In genomic region chr2:240251848-240252190, GRCh38 we compare ENCODE assay signal across 14 cellular contexts.
DNase-seq lines count a peak whose midpoint lies in the region; ATAC-seq, FAIRE-seq and TF ChIP-seq lines count a peak whose summit lies in the region.
"Had no signal": no experiment of that assay in that cellular context is flagged by ENCODE, and none has a peak within 500 bp of the region (broad histone marks: within the 10 kb centered on the region; RNA-seq: fewer than 3 reads in every experiment).

No MANE protein-coding gene starts in this region.

- no peaks in the 10 kb centered on the region for H4K20me1 ChIP-seq in HCT116 (ENCODE audit: insufficient read depth)

- peak overlapping the region; percentile 77 for H3K9ac ChIP-seq in HCT116 (ENCODE audit: low read length)
- peak overlapping the region; percentile 71 for H3K9ac ChIP-seq in mesenchymal stem cell (ENCODE audit: low read length)
- H3K9ac ChIP-seq: KMS-11 had no signal

- H3K4me3 ChIP-seq in HCT116 (replicated peaks in 1 of 2; ENCODE audit: low read depth in 1 of 2, low read length in 2 of 2) (peak overlapping the region; percentile 28 to 60), mesenchymal stem cell (ENCODE audit: insufficient read depth in 1 of 2, low read depth in 1 of 2, low read length in 2 of 2) (no peak overlapping the region), skin epidermis (no peak overlapping the region)

- intact Hi-C loops in HCT116 (cut with micrococcal nuclease), result loop anchor here (1.0 to 5.0 kb wide), 2 partner anchors 19 to 185 kb away; partner anchors contain the start of gene GPC1

- H2BK15ac ChIP-seq in mesenchymal stem cell (ENCODE audit: low read depth, poor library complexity, severe bottlenecking), result no peak overlapping the region

- no peak overlapping the region for H3K4me3 Mint-ChIP-seq in brain
- H3K4me3 Mint-ChIP-seq: immature natural killer cell; naive thymus-derived CD8-positive, alpha-beta T cell had no signal

- FAIRE-seq in H54 (lab: Jason Lieb, UNC), result no peak

- no peaks in the 10 kb centered on the region for H3K36me3 Mint-ChIP-seq in brain
- H3K36me3 Mint-ChIP-seq: activated naive CD4-positive, alpha-beta T cell treated with anti-CD3 and anti-CD28 coated beads, Interleukin-2, amount 50 U/mL, for 72 hours; immature natural killer cell; naive thymus-derived CD8-positive, alpha-beta T cell had no signal

- H2BK120ac ChIP-seq in mesenchymal stem cell (ENCODE audit: low read depth, low read length), result peak overlapping the region; percentile 74

- H3K4me1 ChIP-seq in HCT116 (ENCODE audit: control insufficient read depth in 1 of 2, insufficient read depth in 2 of 2, low read length in 2 of 2) (peaks cover 46 to 80% of the 10 kb centered on the region in 2 experiments), mesenchymal stem cell (ENCODE audit: control insufficient read depth, insufficient read depth, low read depth, low read length) (peaks cover 1% of the 10 kb centered on the region)

- TF ChIP-seq POLR2A in HCT116 (IDR thresholded peaks at IDR 0.05; ENCODE audit: borderline replicate concordance, extremely low read depth, insufficient read depth, insufficient read length), result no peak
- TF ChIP-seq POLR2A in H54 (IDR thresholded peaks at IDR 0.05; ENCODE audit: low read depth, low read length), result no peak

- BruUV-seq in HCT116 (replicated peaks; lab: Mats Ljungman, UMichigan), result no TSS peak

- RAD21 ChIA-PET in HCT116 (lab: Charles Lee; ENCODE audit: low non-redundant PET in 1 of 2, low total read pairs in 2 of 2, uncharacterized antibody in 2 of 2, unreplicated experiment in 2 of 2), result no interaction called here

- H3K79me2 ChIP-seq in HCT116 (ENCODE audit: insufficient read depth, low read length), result no peaks in the 10 kb centered on the region

- H3K4me1 Mint-ChIP-seq in brain, result peaks cover 78% of the 10 kb centered on the region
- H3K4me1 Mint-ChIP-seq: immature natural killer cell; naive thymus-derived CD8-positive, alpha-beta T cell had no signal

- H4K8ac ChIP-seq in mesenchymal stem cell (ENCODE audit: low read length), result peak overlapping the region; percentile 82

- H2BK5ac ChIP-seq in mesenchymal stem cell (ENCODE audit: low read depth, low read length, poor library complexity, severe bottlenecking), result no peak overlapping the region

- no peak for TF ChIP-seq RAD21 in HCT116 (IDR thresholded peaks at IDR 0.05; ENCODE audit: low read depth)

- peak overlapping the region; percentile 87 to 88 for H3K18ac ChIP-seq in mesenchymal stem cell (ENCODE audit: low read depth in 1 of 2, low read length in 2 of 2)

- WGBS in mesenchymal stem cell, result 92% methylated on average over 3 of the region's 6 CpGs

- no peaks in the 10 kb centered on the region for H3K27me3 ChIP-seq in HCT116 (ENCODE audit: insufficient read depth, low read length)
- peaks cover 0 to 49% of the 10 kb centered on the region in 2 experiments for H3K27me3 ChIP-seq in mesenchymal stem cell (ENCODE audit: control insufficient read depth in 1 of 2, insufficient read depth in 1 of 2, low read length in 2 of 2)

- no peaks in the 10 kb centered on the region for H3K9me2 ChIP-seq in HCT116 (ENCODE audit: insufficient read depth)

- TF ChIP-seq CTCF in HCT116 (IDR thresholded peaks at IDR 0.05 in 2 of 3, conservative IDR thresholded peaks at IDR 0.05 in 1 of 3; ENCODE audit: borderline replicate concordance in 1 of 3, insufficient read depth in 1 of 3, low read depth in 2 of 3, low read length in 2 of 3) (no peak), brain (conservative IDR thresholded peaks at IDR 0.05) (no peak)

- H2BK12ac ChIP-seq in mesenchymal stem cell (ENCODE audit: low read length in 2 of 2), result peak overlapping the region; percentile 15 to 70

- peaks cover 0 to 8% (median 3%) of the 10 kb centered on the region in 5 experiments for H3K9me3 Mint-ChIP-seq in brain
- H3K9me3 Mint-ChIP-seq: activated naive CD4-positive, alpha-beta T cell treated with anti-CD3 and anti-CD28 coated beads, Interleukin-2, amount 50 U/mL, for 72 hours; immature natural killer cell had no signal

- peak overlapping the region in 4 of 5 experiments; percentile 73 to 81 (median 74) for H3K27ac Mint-ChIP-seq in brain
- H3K27ac Mint-ChIP-seq: activated naive CD4-positive, alpha-beta T cell treated with anti-CD3 and anti-CD28 coated beads, Interleukin-2, amount 50 U/mL, for 72 hours; immature natural killer cell; naive thymus-derived CD8-positive, alpha-beta T cell had no signal

- H3K9me3 ChIP-seq in HCT116 (ENCODE audit: control insufficient read depth in 1 of 2, insufficient read depth in 1 of 2, low read depth in 1 of 2, low read length in 2 of 2), result no peaks in the 10 kb centered on the region
- no peaks in the 10 kb centered on the region for H3K9me3 ChIP-seq in mesenchymal stem cell (ENCODE audit: control insufficient read depth, low read length)

- no peaks in the 10 kb centered on the region for H3K79me1 ChIP-seq in mesenchymal stem cell (replicated peaks; ENCODE audit: low read length, poor library complexity, severe bottlenecking)

- no peak overlapping the region for H3K23ac ChIP-seq in mesenchymal stem cell (ENCODE audit: low read length in 2 of 2)

- H3K14ac ChIP-seq in mesenchymal stem cell (ENCODE audit: low read length in 2 of 2), result no peak overlapping the region

- H3K4me2 ChIP-seq in HCT116 (ENCODE audit: low read length) (peak overlapping the region; percentile 98), mesenchymal stem cell (ENCODE audit: low read length, poor library complexity, severe bottlenecking) (no peak overlapping the region)
- H3K4me2 ChIP-seq: KMS-11 had no signal

- no peak overlapping the region for H2AK5ac ChIP-seq in mesenchymal stem cell (ENCODE audit: low read length, severe bottlenecking)

- peak overlapping the region; percentile 85 for H3K27ac ChIP-seq in HCT116 (ENCODE audit: low read depth, low read length)
- no peak overlapping the region for H3K27ac ChIP-seq in mesenchymal stem cell (ENCODE audit: low read length, poor library complexity, severe bottlenecking)
- H3K27ac ChIP-seq in skin epidermis, result peak overlapping the region in 11 of 21 experiments; percentile 4 to 62 (median 36)
- H3K27ac ChIP-seq: KMS-11 had no signal

- POLR2A ChIA-PET in HCT116 (lab: Charles Lee), result interaction anchor here (0.9 kb wide), 1 partner anchor 19 kb away, joined by 3 read pairs; no protein-coding TSS in a partner anchor

- ATAC-seq in HCT116, result peak; percentile 18
- no peak for ATAC-seq in GM21619 (IDR thresholded peaks at IDR 0.05; ENCODE audit: unreplicated experiment)
- ATAC-seq: naive thymus-derived CD8-positive, alpha-beta T cell had no signal

- DNase-seq in HCT116 (ENCODE audit: low read depth, low spot score), result no peak
- DNase-seq in mesenchymal stem cell, result no peak
- no peak for DNase-seq in H54 (ENCODE audit: insufficient read length, low spot score)
- no peak for DNase-seq in NCI-H1436 treated with DMSO at 0.1 percent for 48 hours (lab: John Stamatoyannopoulos, UW)
- no peak for DNase-seq in activated T-cell treated with anti-CD3 and anti-CD28 coated beads, Interleukin-2, amount 50 U/mL, for 1 hour
- DNase-seq: cortex of kidney; immature natural killer cell; naive thymus-derived CD8-positive, alpha-beta T cell; NCI-H1930 had no signal

- H3K27me3 Mint-ChIP-seq in brain, result peaks cover 3% of the 10 kb centered on the region

- peak overlapping the region in 1 of 2 experiments; percentile 58 for H3K4ac ChIP-seq in mesenchymal stem cell (ENCODE audit: low read depth in 1 of 2, low read length in 2 of 2)

- CTCF ChIA-PET in HCT116 (lab: Charles Lee), result no interaction called here

- H3K36me3 ChIP-seq in HCT116 (ENCODE audit: control insufficient read depth in 1 of 2, insufficient read depth in 2 of 2, low read length in 2 of 2) (no peaks in the 10 kb centered on the region), mesenchymal stem cell (ENCODE audit: control insufficient read depth in 1 of 2, insufficient read depth in 2 of 2, low read depth in 1 of 2, low read length in 2 of 2) (no peaks in the 10 kb centered on the region)

- H2AFZ ChIP-seq in HCT116 (ENCODE audit: low read depth, low read length, poor library complexity, severe bottlenecking), result no peak overlapping the region
- no peak overlapping the region for H2AFZ ChIP-seq in mesenchymal stem cell (ENCODE audit: low read depth, low read length)

- peak overlapping the region; percentile 96 for H4K91ac ChIP-seq in mesenchymal stem cell (ENCODE audit: low read length)

TF ChIP-seq in HCT116, 20 proteins besides CTCF, POLR2A, EP300 and RAD21 (continues in another document):
- no peak for TF ChIP-seq YY1 (IDR thresholded peaks at IDR 0.05; ENCODE audit: extremely low read depth, insufficient replicate concordance, low read depth, low read length)
- TF ChIP-seq FOSL1 (IDR thresholded peaks at IDR 0.05; ENCODE audit: low read depth), result no peak
- TF ChIP-seq EZH2phosphoT487 (IDR thresholded peaks at IDR 0.05; ENCODE audit: borderline replicate concordance), result no peak
- TF ChIP-seq ATF3 (IDR thresholded peaks at IDR 0.05), result no peak
- no peak for TF ChIP-seq POLR2AphosphoS5 (IDR thresholded peaks at IDR 0.05; ENCODE audit: low read depth, low read length)
- no peak for TF ChIP-seq CEBPB (IDR thresholded peaks at IDR 0.05; ENCODE audit: low read depth)
- no peak for TF ChIP-seq ELF1 (IDR thresholded peaks at IDR 0.05; ENCODE audit: borderline replicate concordance, low read depth)
- no peak for TF ChIP-seq SRF (IDR thresholded peaks at IDR 0.05; ENCODE audit: low read depth)
- no peak for TF ChIP-seq EZH2 (IDR thresholded peaks at IDR 0.05)
- TF ChIP-seq, protein P1, sequence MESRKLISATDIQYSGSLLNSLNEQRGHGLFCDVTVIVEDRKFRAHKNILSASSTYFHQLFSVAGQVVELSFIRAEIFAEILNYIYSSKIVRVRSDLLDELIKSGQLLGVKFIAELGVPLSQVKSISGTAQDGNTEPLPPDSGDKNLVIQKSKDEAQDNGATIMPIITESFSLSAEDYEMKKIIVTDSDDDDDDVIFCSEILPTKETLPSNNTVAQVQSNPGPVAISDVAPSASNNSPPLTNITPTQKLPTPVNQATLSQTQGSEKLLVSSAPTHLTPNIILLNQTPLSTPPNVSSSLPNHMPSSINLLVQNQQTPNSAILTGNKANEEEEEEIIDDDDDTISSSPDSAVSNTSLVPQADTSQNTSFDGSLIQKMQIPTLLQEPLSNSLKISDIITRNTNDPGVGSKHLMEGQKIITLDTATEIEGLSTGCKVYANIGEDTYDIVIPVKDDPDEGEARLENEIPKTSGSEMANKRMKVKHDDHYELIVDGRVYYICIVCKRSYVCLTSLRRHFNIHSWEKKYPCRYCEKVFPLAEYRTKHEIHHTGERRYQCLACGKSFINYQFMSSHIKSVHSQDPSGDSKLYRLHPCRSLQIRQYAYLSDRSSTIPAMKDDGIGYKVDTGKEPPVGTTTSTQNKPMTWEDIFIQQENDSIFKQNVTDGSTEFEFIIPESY (IDR thresholded peaks at IDR 0.05; ENCODE audit: extremely low read depth, insufficient replicate concordance, low read length), result no peak
- TF ChIP-seq SP1 (IDR thresholded peaks at IDR 0.05; ENCODE audit: low read depth), result no peak
- no peak for TF ChIP-seq ZNF274 (IDR thresholded peaks at IDR 0.05; ENCODE audit: low read depth, low read length)

Comparison
In these comparisons a context has a peak if more than half of its experiments do, and no peak if none do; other contexts are left out.
1. H3K4me3 ChIP-seq: peak in HCT116 (2 of 2); none in mesenchymal stem cell (0 of 2) and skin epidermis (0 of 7).